In the genomic region with DNA sequence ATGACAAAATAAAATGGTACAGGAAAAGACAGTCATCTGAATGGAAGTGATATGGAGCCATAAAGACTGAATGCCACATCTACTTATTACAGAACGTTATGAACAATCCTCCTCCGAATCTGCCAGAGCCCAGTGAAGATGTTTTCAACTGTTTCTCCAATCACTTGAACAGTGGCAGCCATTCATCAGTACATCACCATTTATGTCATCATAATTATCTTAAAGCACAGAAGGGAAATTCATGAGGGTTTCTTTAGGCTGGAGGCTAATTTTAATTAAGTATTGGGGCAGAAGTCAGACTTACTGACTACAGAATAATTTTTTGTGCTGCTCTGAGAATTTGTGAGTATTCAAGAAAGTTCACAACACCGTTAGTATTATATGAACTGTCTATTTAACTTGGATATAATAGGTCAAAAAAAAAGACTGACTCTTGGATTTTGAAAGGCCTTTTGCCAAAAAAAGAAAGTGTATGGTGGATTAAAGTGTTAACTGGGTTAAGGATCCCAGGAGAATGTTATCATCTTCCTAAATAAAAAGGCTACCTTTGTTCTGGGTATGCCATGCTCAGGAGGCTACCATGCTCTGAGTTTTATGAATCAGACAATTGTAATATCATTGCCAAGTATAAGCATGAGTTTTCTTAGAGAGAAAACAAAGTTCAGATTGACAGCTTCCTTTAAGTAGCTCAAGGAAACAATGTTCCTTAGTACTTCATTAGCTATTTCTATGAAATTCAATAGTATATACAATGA, we compare ENCODE assay signal across 28 cellular contexts. TPM values are rescaled to one million over a fixed set of nuclear protein-coding genes. Genes with fewer than 3 reads are reported as not detected.
DNase-seq lines count a peak whose midpoint lies in the region; ATAC-seq and TF ChIP-seq lines count a peak whose summit lies in the region.
"Had no signal": no experiment of that assay in that cellular context is flagged by ENCODE, and none has a peak within 500 bp of the region (broad histone marks: within the 10 kb centered on the region; RNA-seq: fewer than 3 reads in every experiment).

No MANE protein-coding gene starts in this region.

- peak; percentile 10 for ATAC-seq in GM18868 (IDR thresholded peaks at IDR 0.05; ENCODE audit: unreplicated experiment)
- ATAC-seq in HG03520 (IDR thresholded peaks at IDR 0.05; ENCODE audit: unreplicated experiment), result peak; percentile 4
- ATAC-seq: CD8-positive, alpha-beta T cell; GM23338; T-helper 17 cell had no signal

- peak overlapping the region; percentile 89 for H3K27ac Mint-ChIP-seq in neural crest cell (ENCODE audit: unreplicated experiment)
- H3K27ac Mint-ChIP-seq: CD8-positive, alpha-beta T cell; GM23338; T-helper 17 cell had no signal

- H2AK5ac ChIP-seq in neuronal stem cell (ENCODE audit: low read depth, low read length), result no peak overlapping the region

- H3K9me3 ChIP-seq in neuronal stem cell (replicated peaks in 1 of 2; ENCODE audit: control insufficient read depth in 2 of 2, insufficient read depth in 1 of 2, low read depth in 1 of 2, low read length in 2 of 2), result no peaks in the 10 kb centered on the region
- H3K9me3 ChIP-seq: HAP-1, MG63 had no signal

- H2AFZ ChIP-seq in neuronal stem cell (ENCODE audit: low read length), result no peak overlapping the region
- H2AFZ ChIP-seq: GM23338 had no signal

- peaks cover 49% of the 10 kb centered on the region for H3K4me1 Mint-ChIP-seq in neural crest cell
- H3K4me1 Mint-ChIP-seq: T-helper 17 cell had no signal

- DNase-seq in RPMI7951 (ENCODE audit: low read depth) (peak; percentile 13), neural crest cell (ENCODE audit: low read depth, low spot score) (no peak), neuronal stem cell (ENCODE audit: low spot score) (no peak), 8988T (no peak)
- no peak for DNase-seq in central memory CD4-positive, alpha-beta T cell
- DNase-seq: ACHN; C1 segment of cervical spinal cord; Calu3; CD8-positive, alpha-beta T cell; DMS153; Kasumi-1; MG63; NCI-H1092 treated with DMSO at 0.1 percent for 48 hours; NCI-H1436 treated with DMSO at 0.1 percent for 48 hours; NCI-H1930; NCI-H345; NCI-H524 treated with DMSO at 0.1 percent for 48 hours; NCI-H82; RPMI8226; SHP77; SW 1271; T-helper 17 cell had no signal

- H3K27me3 Mint-ChIP-seq in neural crest cell (ENCODE audit: low read depth), result no peaks in the 10 kb centered on the region

- H3K4me3 ChIP-seq in neuronal stem cell (ENCODE audit: low read length in 2 of 2), result no peak overlapping the region
- H3K4me3 ChIP-seq: GM23338, HAP-1, MG63, SK-N-MC had no signal

- H3K27ac ChIP-seq in neuronal stem cell (replicated peaks; ENCODE audit: low read length), result no peak overlapping the region
- H3K27ac ChIP-seq: SK-N-MC had no signal

- no peaks in the 10 kb centered on the region for H3K27me3 ChIP-seq in neuronal stem cell (ENCODE audit: control insufficient read depth in 3 of 3, insufficient read depth in 3 of 3, low read depth in 1 of 3, low read length in 3 of 3)
- H3K27me3 ChIP-seq: MG63 had no signal

- no peak overlapping the region for H3K23ac ChIP-seq in neuronal stem cell (ENCODE audit: low read depth, low read length, poor library complexity)

- H2BK120ac ChIP-seq in neuronal stem cell (ENCODE audit: low read depth, low read length), result no peak overlapping the region

- no peak overlapping the region for H3K4ac ChIP-seq in neuronal stem cell (ENCODE audit: low read length)

- H3K79me1 ChIP-seq in neuronal stem cell (ENCODE audit: low read depth, low read length), result no peaks in the 10 kb centered on the region

- peak overlapping the region; percentile 72 for H3K4me3 Mint-ChIP-seq in neural crest cell
- H3K4me3 Mint-ChIP-seq: CD8-positive, alpha-beta T cell; GM23338; T-helper 17 cell had no signal

- H3K18ac ChIP-seq in neuronal stem cell (ENCODE audit: low read length), result no peak overlapping the region

- H3K4me1 ChIP-seq in neuronal stem cell (ENCODE audit: control insufficient read depth in 2 of 2, insufficient read depth in 1 of 2, low read depth in 1 of 2, low read length in 2 of 2), result no peaks in the 10 kb centered on the region
- H3K4me1 ChIP-seq: HAP-1 had no signal

- no peak overlapping the region for H2BK15ac ChIP-seq in neuronal stem cell (ENCODE audit: low read length)

- H3K9me3 Mint-ChIP-seq in neural crest cell, result no peaks in the 10 kb centered on the region
- H3K9me3 Mint-ChIP-seq: CD8-positive, alpha-beta T cell had no signal

- no peak for TF ChIP-seq CTCF in neural crest cell (conservative IDR thresholded peaks at IDR 0.05)

- no peaks in the 10 kb centered on the region for H3K36me3 ChIP-seq in neuronal stem cell (replicated peaks in 1 of 2; ENCODE audit: control insufficient read depth in 2 of 2, insufficient read depth in 2 of 2, low read length in 2 of 2)
- H3K36me3 ChIP-seq: HAP-1, MG63 had no signal

- WGBS in neuronal stem cell (ENCODE audit: extremely low coverage in 2 of 2, insufficient read length in 2 of 2, insufficient replicate concordance in 1 of 2), 2 donors, result no CpG with 5 or more reads among the region's 3 CpGs

- H2BK5ac ChIP-seq in neuronal stem cell (ENCODE audit: low read length), result no peak overlapping the region

- no peak overlapping the region for H3K9ac ChIP-seq in neuronal stem cell (ENCODE audit: low read depth, low read length, poor library complexity)

- H4K91ac ChIP-seq in neuronal stem cell (ENCODE audit: low read depth, low read length, poor library complexity), result no peak overlapping the region

- H4K8ac ChIP-seq in neuronal stem cell (ENCODE audit: low read depth, low read length), result no peak overlapping the region

- H2BK12ac ChIP-seq in neuronal stem cell (ENCODE audit: low read length), result no peak overlapping the region

- no peak overlapping the region for H3K14ac ChIP-seq in neuronal stem cell (ENCODE audit: low read length)

- no peaks in the 10 kb centered on the region for H3K36me3 Mint-ChIP-seq in neural crest cell (ENCODE audit: low read depth)
- H3K36me3 Mint-ChIP-seq: CD8-positive, alpha-beta T cell had no signal

- no peak overlapping the region for H3K4me2 ChIP-seq in neuronal stem cell (ENCODE audit: insufficient read depth, low read length, poor library complexity, severe bottlenecking)
- H3K4me2 ChIP-seq: GM23338 had no signal

RNA-seq across cellular contexts. Expression of a gene that starts 40.1 kb away (rescaled TPM):
- not detected in 2 replicates for total RNA-seq in RPMI7951 (2014; rRNA removed; shearing (Covaris generic))
- 1.8 and 2.5 TPM in 2 replicates for total RNA-seq in neural crest cell
- 0.03 TPM for polyA plus RNA-seq in neuronal stem cell (2013, experiment 1 of 2)
- 0.01 TPM for polyA plus RNA-seq in neuronal stem cell (2013, experiment 2 of 2)
- total RNA-seq: Calu3; CD8-positive, alpha-beta T cell; G401; T-helper 17 cell had no signal
- polyA plus RNA-seq: GM23338 had no signal
